21 cellular contexts compared by ENCODE assay signal in the genomic region with DNA sequence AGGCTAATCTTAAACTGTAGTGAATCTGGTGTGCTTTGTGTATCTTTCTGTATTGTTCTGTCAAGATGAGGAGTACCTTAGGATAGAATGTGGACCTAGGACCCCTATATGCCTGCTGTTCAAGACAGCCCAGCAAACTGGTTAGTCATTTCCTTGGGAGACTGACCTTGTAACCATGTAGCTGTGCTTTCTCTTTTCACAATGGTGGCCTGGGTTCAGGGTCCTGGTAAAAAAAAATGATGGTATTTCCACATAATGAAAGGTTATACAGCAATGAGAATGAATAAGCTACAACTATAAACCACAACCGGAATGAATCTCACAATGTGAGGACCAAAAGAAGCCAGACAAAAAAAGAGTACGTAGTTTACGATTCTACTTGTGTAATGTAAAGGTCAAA. TPM values are rescaled to one million over a fixed set of nuclear protein-coding genes. Genes with fewer than 3 reads are reported as not detected.
A peak's percentile ranks its signal among the peaks of the same experiment; 100 is the strongest.
DNase-seq lines count a peak whose midpoint lies in the region; ATAC-seq, FAIRE-seq and TF ChIP-seq lines count a peak whose summit lies in the region.
"Had no signal": no experiment of that assay in that cellular context is flagged by ENCODE, and none has a peak within 500 bp of the region (broad histone marks: within the 10 kb centered on the region; RNA-seq: fewer than 3 reads in every experiment).

No MANE protein-coding gene starts in this region.

- H3K27ac Mint-ChIP-seq in astrocyte (ENCODE audit: unreplicated experiment): no peak overlapping the region

- 99% methylated on average over 3 of the region's 3 CpGs for WGBS in smooth muscle cell (ENCODE audit: low lambda C conversion rate)

- peak overlapping the region; percentile 22 for H3K27ac ChIP-seq in astrocyte (ENCODE audit: low read depth, low read length)
- H3K27ac ChIP-seq in smooth muscle cell (ENCODE audit: low read depth): no peak overlapping the region
- H3K27ac ChIP-seq: C4-2B, SJCRH30 had no signal

- no peaks in the 10 kb centered on the region for H3K36me3 Mint-ChIP-seq in astrocyte (ENCODE audit: low read depth, unreplicated experiment)
- H3K36me3 Mint-ChIP-seq: CD8-positive, alpha-beta memory T cell had no signal

- H4K20me1 ChIP-seq in astrocyte (ENCODE audit: insufficient read depth, low read length): no peaks in the 10 kb centered on the region
- H4K20me1 ChIP-seq in smooth muscle cell (ENCODE audit: low read depth): no peaks in the 10 kb centered on the region

- peaks cover 28% of the 10 kb centered on the region for H3K4me1 Mint-ChIP-seq in astrocyte (ENCODE audit: low read depth, unreplicated experiment)
- H3K4me1 Mint-ChIP-seq: CD8-positive, alpha-beta memory T cell had no signal

- H3K4me2 ChIP-seq in astrocyte (ENCODE audit: low read length) (peak overlapping the region; percentile 5), smooth muscle cell (no peak overlapping the region)

- no peaks in the 10 kb centered on the region for H3K9me3 Mint-ChIP-seq in astrocyte (ENCODE audit: unreplicated experiment)
- H3K9me3 Mint-ChIP-seq: CD8-positive, alpha-beta memory T cell had no signal

- H3K79me2 ChIP-seq in astrocyte (ENCODE audit: insufficient read depth, low read length): no peaks in the 10 kb centered on the region
- no peaks in the 10 kb centered on the region for H3K79me2 ChIP-seq in smooth muscle cell (ENCODE audit: low read depth)

- FAIRE-seq in astrocyte (lab: Jason Lieb, UNC): no peak
- FAIRE-seq: GM19239, K562 had no signal

- H3K4me1 ChIP-seq in astrocyte (ENCODE audit: insufficient read depth, low read length): peaks cover 14% of the 10 kb centered on the region
- no peaks in the 10 kb centered on the region for H3K4me1 ChIP-seq in smooth muscle cell (ENCODE audit: low read depth)

- H3K4me3 Mint-ChIP-seq in astrocyte (ENCODE audit: unreplicated experiment): no peak overlapping the region
- H3K4me3 Mint-ChIP-seq: CD8-positive, alpha-beta memory T cell had no signal

- no peaks in the 10 kb centered on the region for H3K36me3 ChIP-seq in astrocyte (ENCODE audit: insufficient read depth, low read length)
- no peaks in the 10 kb centered on the region for H3K36me3 ChIP-seq in smooth muscle cell (ENCODE audit: low read depth)
- H3K36me3 ChIP-seq: SJCRH30 had no signal

- H2AFZ ChIP-seq in astrocyte (ENCODE audit: low read depth, low read length) (no peak overlapping the region), smooth muscle cell (ENCODE audit: low read depth) (peak overlapping the region; percentile 37)

- no peaks in the 10 kb centered on the region for H3F3A ChIP-seq in smooth muscle cell (ENCODE audit: low read depth)

- H3K9ac ChIP-seq in astrocyte (ENCODE audit: low read length) (no peak overlapping the region), smooth muscle cell (ENCODE audit: low read depth) (no peak overlapping the region)

- H3K9me3 ChIP-seq in astrocyte (ENCODE audit: insufficient read depth, low read depth, low read length) (no peaks in the 10 kb centered on the region), smooth muscle cell (replicated peaks; ENCODE audit: low read depth) (no peaks in the 10 kb centered on the region)
- H3K9me3 ChIP-seq: SJCRH30 had no signal

- H3K27me3 Mint-ChIP-seq in astrocyte (ENCODE audit: low read depth, unreplicated experiment): no peaks in the 10 kb centered on the region

- TF ChIP-seq CTCF in astrocyte (IDR thresholded peaks at IDR 0.05; ENCODE audit: insufficient read depth, low read depth, low read length): no peak
- no peak for TF ChIP-seq CTCF in smooth muscle cell (IDR thresholded peaks at IDR 0.05; ENCODE audit: borderline replicate concordance, insufficient read depth, poor library complexity, severe bottlenecking)

- H3K27me3 ChIP-seq in astrocyte (ENCODE audit: insufficient read depth, low read length): no peaks in the 10 kb centered on the region
- H3K27me3 ChIP-seq in smooth muscle cell (ENCODE audit: low read depth): no peaks in the 10 kb centered on the region
- H3K27me3 ChIP-seq: SJCRH30 had no signal

- no peak for ATAC-seq in GM21723 (IDR thresholded peaks at IDR 0.05; ENCODE audit: unreplicated experiment)
- ATAC-seq: K562 had no signal

- H3K4me3 ChIP-seq in astrocyte (ENCODE audit: insufficient read depth, low read depth, low read length) (no peak overlapping the region), smooth muscle cell (no peak overlapping the region)
- H3K4me3 ChIP-seq: K562, SJCRH30 had no signal

- DNase-seq in HT1080 (ENCODE audit: low read depth) (peak; percentile 81), astrocyte (ENCODE audit: low read depth) (peak; percentile 35), fibroblast of peridontal ligament (ENCODE audit: extremely low read depth) (peak; percentile 60), smooth muscle cell (lab: John Stamatoyannopoulos, UW; ENCODE audit: unreplicated experiment) (no peak), RKO (ENCODE audit: low spot score) (no peak), NCI-H2171 treated with DMSO at 0.1 percent for 48 hours (lab: John Stamatoyannopoulos, UW) (no peak)
- no peak for DNase-seq in stimulated activated CD4-positive, alpha-beta T cell treated with anti-CD3 and anti-CD28 coated beads, Interleukin-4, amount 100 ng/mL, for 24 hours
- DNase-seq: Calu3; CD8-positive, alpha-beta memory T cell; GDM1; NCI-H1092; NCI-H1436; NCI-H187 treated with DMSO at 0.1 percent for 48 hours; NCI-H2107; NCI-H510A; NCI-H748 treated with DMSO at 0.1 percent for 48 hours; SJCRH30 had no signal

RNA-seq across cellular contexts. Expression of gene F2RL1, which starts 36.4 kb away (rescaled TPM):
- 20.1 and 25.9 TPM in 2 replicates for total RNA-seq in HT1080 (2014; rRNA removed; shearing (Covaris generic))
- polyA plus RNA-seq in HT1080 (2015; cell fraction: cytosol; rRNA removed): 44.9 and 50.7 TPM in 2 replicates
- polyA plus RNA-seq in HT1080 (2015; cell fraction: nucleus; rRNA removed): 39.9 and 43.3 TPM in 2 replicates
- 140 and 164 TPM in 2 replicates for total RNA-seq in astrocyte
- 76.4 and 88.3 TPM in 2 replicates for total RNA-seq in smooth muscle cell
- polyA plus RNA-seq in smooth muscle cell: 42.6 and 53.8 TPM in 2 replicates

Comparison
In these comparisons a context has a peak if more than half of its experiments do, and no peak if none do; other contexts are left out.
1. DNase-seq: peak in HT1080 (single experiment), astrocyte (single experiment) and fibroblast of peridontal ligament (single experiment); none in smooth muscle cell (single experiment), stimulated activated CD4-positive, alpha-beta T cell treated with anti-CD3 and anti-CD28 coated beads, Interleukin-4, amount 100 ng/mL, for 24 hours (single experiment), RKO (single experiment) and NCI-H2171 treated with DMSO at 0.1 percent for 48 hours (single experiment).